Comparison of ENCODE assay signal across 1 cellular context in genomic region chr2:72548081-72548764, GRCh38.
TF ChIP-seq lines count a peak whose summit lies in the region.

No MANE protein-coding gene starts in this region.

TF ChIP-seq in HCT116, 20 proteins besides CTCF, POLR2A, EP300 and RAD21 (continued from another document):
- TF ChIP-seq, protein P1, sequence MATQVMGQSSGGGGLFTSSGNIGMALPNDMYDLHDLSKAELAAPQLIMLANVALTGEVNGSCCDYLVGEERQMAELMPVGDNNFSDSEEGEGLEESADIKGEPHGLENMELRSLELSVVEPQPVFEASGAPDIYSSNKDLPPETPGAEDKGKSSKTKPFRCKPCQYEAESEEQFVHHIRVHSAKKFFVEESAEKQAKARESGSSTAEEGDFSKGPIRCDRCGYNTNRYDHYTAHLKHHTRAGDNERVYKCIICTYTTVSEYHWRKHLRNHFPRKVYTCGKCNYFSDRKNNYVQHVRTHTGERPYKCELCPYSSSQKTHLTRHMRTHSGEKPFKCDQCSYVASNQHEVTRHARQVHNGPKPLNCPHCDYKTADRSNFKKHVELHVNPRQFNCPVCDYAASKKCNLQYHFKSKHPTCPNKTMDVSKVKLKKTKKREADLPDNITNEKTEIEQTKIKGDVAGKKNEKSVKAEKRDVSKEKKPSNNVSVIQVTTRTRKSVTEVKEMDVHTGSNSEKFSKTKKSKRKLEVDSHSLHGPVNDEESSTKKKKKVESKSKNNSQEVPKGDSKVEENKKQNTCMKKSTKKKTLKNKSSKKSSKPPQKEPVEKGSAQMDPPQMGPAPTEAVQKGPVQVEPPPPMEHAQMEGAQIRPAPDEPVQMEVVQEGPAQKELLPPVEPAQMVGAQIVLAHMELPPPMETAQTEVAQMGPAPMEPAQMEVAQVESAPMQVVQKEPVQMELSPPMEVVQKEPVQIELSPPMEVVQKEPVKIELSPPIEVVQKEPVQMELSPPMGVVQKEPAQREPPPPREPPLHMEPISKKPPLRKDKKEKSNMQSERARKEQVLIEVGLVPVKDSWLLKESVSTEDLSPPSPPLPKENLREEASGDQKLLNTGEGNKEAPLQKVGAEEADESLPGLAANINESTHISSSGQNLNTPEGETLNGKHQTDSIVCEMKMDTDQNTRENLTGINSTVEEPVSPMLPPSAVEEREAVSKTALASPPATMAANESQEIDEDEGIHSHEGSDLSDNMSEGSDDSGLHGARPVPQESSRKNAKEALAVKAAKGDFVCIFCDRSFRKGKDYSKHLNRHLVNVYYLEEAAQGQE (IDR thresholded peaks at IDR 0.05; ENCODE audit: low read depth), result no peak
